11 cellular contexts compared by ENCODE assay signal in the genomic region with DNA sequence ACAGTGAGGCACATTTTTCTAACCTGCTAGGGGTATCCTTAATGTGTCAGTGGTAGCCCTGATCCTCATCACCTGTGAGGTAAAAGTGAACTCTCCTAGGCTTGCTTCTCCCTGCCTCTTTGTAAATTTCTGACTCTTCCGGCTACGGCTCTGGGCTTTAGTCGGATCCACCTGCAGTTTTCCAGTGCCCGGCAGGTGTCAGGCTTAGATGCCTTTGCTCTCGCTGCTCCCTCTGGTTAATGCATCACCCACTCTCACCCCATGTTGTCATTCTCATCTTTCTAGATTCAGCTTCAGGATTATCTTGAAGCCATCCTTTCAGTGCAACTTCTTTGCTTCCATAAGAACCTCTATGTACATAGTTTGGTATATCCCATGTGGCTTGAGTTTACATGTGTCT. TPM values are rescaled to one million over a fixed set of nuclear protein-coding genes. Genes with fewer than 3 reads are reported as not detected.
DNase-seq lines count a peak whose midpoint lies in the region; ATAC-seq, FAIRE-seq and TF ChIP-seq lines count a peak whose summit lies in the region.
"Had no signal": no experiment of that assay in that cellular context is flagged by ENCODE, and none has a peak within 500 bp of the region (broad histone marks: within the 10 kb centered on the region; RNA-seq: fewer than 3 reads in every experiment).

No MANE protein-coding gene starts in this region.

- no peaks in the 10 kb centered on the region for H3K9me3 Mint-ChIP-seq in effector memory CD8-positive, alpha-beta T cell
- no peaks in the 10 kb centered on the region for H3K9me3 Mint-ChIP-seq in neural crest cell
- H3K9me3 Mint-ChIP-seq in activated T-helper 2 cell treated with anti-CD3 and anti-CD28 coated beads, Interferon-gamma antibody, Interleukin-2, Interleukin-4, amounts not matched to agents 10 μg/mL and 5 μg/mL and 100 μg/mL, durations not matched to agents 14 hours and 24 hours and 36 hours = no peaks in the 10 kb centered on the region
- H3K9me3 Mint-ChIP-seq: activated CD4-positive, alpha-beta memory T cell treated with anti-CD3 and anti-CD28 coated beads, Interleukin-2, amount 10 ng/mL, durations not matched to agents 7 days and 5 days; dendritic cell treated with granulocyte-macrophage colony-stimulating factor and Interleukin-4, amounts not matched to agents 40 ng/mL and 50 ng/mL, for 4 days had no signal

- H3K4me3 ChIP-seq in DND-41 (ENCODE audit: low read depth in 1 of 2, low read length in 2 of 2) = no peak overlapping the region
- H3K4me3 ChIP-seq in coronary artery = no peak overlapping the region
- H3K4me3 ChIP-seq: lung had no signal

- TF ChIP-seq CTCF in DND-41 (IDR thresholded peaks at IDR 0.05; ENCODE audit: borderline replicate concordance, extremely low read depth, low read length, poor library complexity, severe bottlenecking) (no peak), neural crest cell (conservative IDR thresholded peaks at IDR 0.05) (peak; percentile 48), coronary artery (IDR thresholded peaks at IDR 0.05) (no peak)

- peaks cover 54% of the 10 kb centered on the region for H3K4me1 ChIP-seq in DND-41 (ENCODE audit: insufficient read depth, low read length)

- ATAC-seq in DND-41 (ENCODE audit: insufficient read depth, low read depth) = no peak
- no peak for ATAC-seq in effector memory CD8-positive, alpha-beta T cell (replicated peaks)

- DNase-seq in DND-41 = no peak
- peak; percentile 13 for DNase-seq in NCI-H2227 treated with DMSO at 0.1 percent for 48 hours (lab: John Stamatoyannopoulos, UW)
- DNase-seq in effector memory CD8-positive, alpha-beta T cell = no peak
- no peak for DNase-seq in neural crest cell (ENCODE audit: low read depth, low spot score)
- no peak for DNase-seq in T1000 (lab: John Stamatoyannopoulos, UW)
- no peak for DNase-seq in coronary artery (ENCODE audit: low spot score)
- no peak for DNase-seq in activated T-helper 2 cell treated with anti-CD3 and anti-CD28 coated beads, Interferon-gamma antibody, Interleukin-2, Interleukin-4, amounts not matched to agents 10 μg/mL and 5 μg/mL and 100 μg/mL, durations not matched to agents 14 hours and 24 hours and 36 hours (ENCODE audit: low spot score)
- no peak for DNase-seq in H54 (ENCODE audit: insufficient read length, low spot score)
- DNase-seq: activated CD4-positive, alpha-beta memory T cell treated with anti-CD3 and anti-CD28 coated beads, Interleukin-2, amount 10 ng/mL, durations not matched to agents 7 days and 5 days had no signal

- no peak overlapping the region for H3K9ac ChIP-seq in DND-41 (ENCODE audit: low read depth, low read length)

- H3K36me3 ChIP-seq in DND-41 (ENCODE audit: insufficient read depth, low read length) = peaks cover 62% of the 10 kb centered on the region

- no peaks in the 10 kb centered on the region for H3K27me3 Mint-ChIP-seq in effector memory CD8-positive, alpha-beta T cell
- H3K27me3 Mint-ChIP-seq in neural crest cell (ENCODE audit: low read depth) = no peaks in the 10 kb centered on the region
- H3K27me3 Mint-ChIP-seq in activated T-helper 2 cell treated with anti-CD3 and anti-CD28 coated beads, Interferon-gamma antibody, Interleukin-2, Interleukin-4, amounts not matched to agents 10 μg/mL and 5 μg/mL and 100 μg/mL, durations not matched to agents 14 hours and 24 hours and 36 hours (ENCODE audit: low read depth) = no peaks in the 10 kb centered on the region
- H3K27me3 Mint-ChIP-seq: activated CD4-positive, alpha-beta memory T cell treated with anti-CD3 and anti-CD28 coated beads, Interleukin-2, amount 10 ng/mL, durations not matched to agents 7 days and 5 days; dendritic cell treated with granulocyte-macrophage colony-stimulating factor and Interleukin-4, amounts not matched to agents 40 ng/mL and 50 ng/mL, for 4 days had no signal

- no peak overlapping the region for H2AFZ ChIP-seq in DND-41 (ENCODE audit: low read depth, low read length)

- H4K20me1 ChIP-seq in DND-41 (ENCODE audit: insufficient read depth, low read length) = peaks cover 7% of the 10 kb centered on the region

- no peaks in the 10 kb centered on the region for H3K9me3 ChIP-seq in DND-41 (ENCODE audit: insufficient read depth, low read length, severe bottlenecking)

- peaks cover 45% of the 10 kb centered on the region for H3K79me2 ChIP-seq in DND-41 (ENCODE audit: insufficient read depth, low read length)

- H3K4me2 ChIP-seq in DND-41 (ENCODE audit: insufficient read depth, low read length) = peak overlapping the region; percentile 58; the same call in 1 of the 2 replicates

- peaks cover 28% of the 10 kb centered on the region for H3K36me3 Mint-ChIP-seq in effector memory CD8-positive, alpha-beta T cell (ENCODE audit: insufficient read depth)
- H3K36me3 Mint-ChIP-seq in neural crest cell (ENCODE audit: low read depth) = peaks cover 14% of the 10 kb centered on the region
- H3K36me3 Mint-ChIP-seq in activated T-helper 2 cell treated with anti-CD3 and anti-CD28 coated beads, Interferon-gamma antibody, Interleukin-2, Interleukin-4, amounts not matched to agents 10 μg/mL and 5 μg/mL and 100 μg/mL, durations not matched to agents 14 hours and 24 hours and 36 hours (ENCODE audit: low read depth) = peaks cover 42% of the 10 kb centered on the region

- no peak overlapping the region for H3K27ac ChIP-seq in DND-41 (ENCODE audit: low read length)
- no peak overlapping the region for H3K27ac ChIP-seq in coronary artery

- peak overlapping the region in 1 of 2 donors; percentile 26 for H3K4me3 Mint-ChIP-seq in effector memory CD8-positive, alpha-beta T cell
- peak overlapping the region; percentile 61 for H3K4me3 Mint-ChIP-seq in neural crest cell
- no peak overlapping the region for H3K4me3 Mint-ChIP-seq in activated T-helper 2 cell treated with anti-CD3 and anti-CD28 coated beads, Interferon-gamma antibody, Interleukin-2, Interleukin-4, amounts not matched to agents 10 μg/mL and 5 μg/mL and 100 μg/mL, durations not matched to agents 14 hours and 24 hours and 36 hours (ENCODE audit: low read depth)
- H3K4me3 Mint-ChIP-seq: activated CD4-positive, alpha-beta memory T cell treated with anti-CD3 and anti-CD28 coated beads, Interleukin-2, amount 10 ng/mL, durations not matched to agents 7 days and 5 days; dendritic cell treated with granulocyte-macrophage colony-stimulating factor and Interleukin-4, amounts not matched to agents 40 ng/mL and 50 ng/mL, for 4 days had no signal

- H3K27ac Mint-ChIP-seq in effector memory CD8-positive, alpha-beta T cell = peak overlapping the region; percentile 8 to 29
- H3K27ac Mint-ChIP-seq in neural crest cell (ENCODE audit: unreplicated experiment) = no peak overlapping the region
- H3K27ac Mint-ChIP-seq in activated T-helper 2 cell treated with anti-CD3 and anti-CD28 coated beads, Interferon-gamma antibody, Interleukin-2, Interleukin-4, amounts not matched to agents 10 μg/mL and 5 μg/mL and 100 μg/mL, durations not matched to agents 14 hours and 24 hours and 36 hours = no peak overlapping the region
- H3K27ac Mint-ChIP-seq: activated CD4-positive, alpha-beta memory T cell treated with anti-CD3 and anti-CD28 coated beads, Interleukin-2, amount 10 ng/mL, durations not matched to agents 7 days and 5 days; dendritic cell treated with granulocyte-macrophage colony-stimulating factor and Interleukin-4, amounts not matched to agents 40 ng/mL and 50 ng/mL, for 4 days had no signal

- peaks cover 33 to 50% of the 10 kb centered on the region in 2 donors for H3K4me1 Mint-ChIP-seq in effector memory CD8-positive, alpha-beta T cell (ENCODE audit: low read depth in 2 of 2)
- H3K4me1 Mint-ChIP-seq in neural crest cell = peaks cover 27% of the 10 kb centered on the region
- peaks cover 42% of the 10 kb centered on the region for H3K4me1 Mint-ChIP-seq in activated T-helper 2 cell treated with anti-CD3 and anti-CD28 coated beads, Interferon-gamma antibody, Interleukin-2, Interleukin-4, amounts not matched to agents 10 μg/mL and 5 μg/mL and 100 μg/mL, durations not matched to agents 14 hours and 24 hours and 36 hours (ENCODE audit: low read depth)

- no peak for FAIRE-seq in H54 (lab: Jason Lieb, UNC)

- H3K27me3 ChIP-seq in DND-41 (ENCODE audit: insufficient read depth, low read length, poor library complexity) = no peaks in the 10 kb centered on the region

- no peak for TF ChIP-seq POLR2A in H54 (IDR thresholded peaks at IDR 0.05; ENCODE audit: low read depth, low read length)

- intact Hi-C loops in activated T-helper 2 cell treated with anti-CD3 and anti-CD28 coated beads, Interferon-gamma antibody, Interleukin-2, Interleukin-4, amounts not matched to agents 10 μg/mL and 5 μg/mL and 100 μg/mL, durations not matched to agents 14 hours and 24 hours and 36 hours (cut with micrococcal nuclease) = loop anchor here (10.0 kb wide), 1 partner anchor 265 kb away; no protein-coding TSS in a partner anchor

RNA-seq across cellular contexts. Expression of gene CEP78, which starts 3.6 kb away (rescaled TPM):
- total RNA-seq in neural crest cell = 66.4 and 71.0 TPM in 2 replicates
- total RNA-seq in activated T-helper 2 cell treated with anti-CD3 and anti-CD28 coated beads, Interferon-gamma antibody, Interleukin-2, Interleukin-4, amounts not matched to agents 10 μg/mL and 5 μg/mL and 100 μg/mL, durations not matched to agents 14 hours and 24 hours and 36 hours = 33.7 and 36.5 TPM in 2 replicates

RNA-seq across cellular contexts. Expression of gene PSAT1, which starts 57.4 kb away (rescaled TPM):
- total RNA-seq in neural crest cell = 164 and 166 TPM in 2 replicates
- 66.5 and 67.6 TPM in 2 replicates for total RNA-seq in activated T-helper 2 cell treated with anti-CD3 and anti-CD28 coated beads, Interferon-gamma antibody, Interleukin-2, Interleukin-4, amounts not matched to agents 10 μg/mL and 5 μg/mL and 100 μg/mL, durations not matched to agents 14 hours and 24 hours and 36 hours

Comparison
In these comparisons a context has a peak if more than half of its experiments do, and no peak if none do; other contexts are left out.
1. H3K27ac Mint-ChIP-seq: peak in effector memory CD8-positive, alpha-beta T cell (2 of 2); none in neural crest cell (single experiment) and activated T-helper 2 cell treated with anti-CD3 and anti-CD28 coated beads, Interferon-gamma antibody, Interleukin-2, Interleukin-4, amounts not matched to agents 10 μg/mL and 5 μg/mL and 100 μg/mL, durations not matched to agents 14 hours and 24 hours and 36 hours (single experiment).